12 cellular contexts compared by ENCODE assay signal in the genomic region with DNA sequence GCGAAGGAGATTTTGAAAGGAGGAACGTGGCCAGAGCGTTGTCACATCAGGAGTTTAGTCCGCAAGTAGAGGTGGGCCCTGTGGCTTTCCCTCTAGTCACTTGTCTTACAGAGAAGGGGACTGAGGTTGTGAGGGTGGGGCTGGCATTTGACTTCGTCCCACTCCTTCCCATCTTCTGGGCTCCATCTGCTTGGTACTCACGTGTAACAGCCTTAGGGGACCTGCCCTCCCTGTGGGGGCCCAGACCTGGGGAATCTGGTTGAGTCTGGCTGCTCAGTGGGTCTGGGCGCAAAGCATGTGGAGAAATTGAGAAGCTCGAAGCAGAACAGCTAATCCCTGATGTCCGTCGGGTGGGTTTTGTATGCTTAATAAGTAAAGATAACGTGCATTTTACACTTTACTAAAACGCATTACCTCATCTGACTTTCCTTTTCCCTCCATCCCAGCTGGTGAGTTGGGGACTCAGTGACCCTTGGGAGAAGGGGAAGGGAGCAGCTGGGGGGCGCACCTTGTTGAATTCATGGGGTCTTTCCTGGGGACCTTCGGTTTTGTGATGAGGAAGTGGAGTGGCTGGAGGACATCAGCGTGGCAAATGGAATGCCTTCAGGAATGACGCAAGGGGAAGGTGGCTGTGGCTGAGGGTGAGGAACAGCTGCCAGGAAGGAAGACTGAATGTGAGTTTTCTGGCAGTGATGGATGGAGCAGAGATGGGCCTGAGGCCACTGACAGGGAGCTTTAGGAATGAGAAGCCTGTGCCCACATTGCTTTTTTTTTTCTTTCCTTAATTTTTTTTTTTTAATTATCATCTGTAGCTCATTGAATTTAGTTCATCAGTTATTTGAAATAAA. TPM values are rescaled to one million over a fixed set of nuclear protein-coding genes. Genes with fewer than 3 reads are reported as not detected.
DNase-seq lines count a peak whose midpoint lies in the region; ATAC-seq and TF ChIP-seq lines count a peak whose summit lies in the region.
"Had no signal": no experiment of that assay in that cellular context is flagged by ENCODE, and none has a peak within 500 bp of the region (broad histone marks: within the 10 kb centered on the region; RNA-seq: fewer than 3 reads in every experiment).

No MANE protein-coding gene starts in this region.

- no peak overlapping the region for H3K4me3 ChIP-seq in BLaER1 treated with 17β-estradiol and CSF1 and Interleukin-3, amounts not matched to agents 10 nM and 100 nM
- H3K4me3 ChIP-seq in SJCRH30 (peak overlapping the region; percentile 43), fibroblast of lung (replicated peaks in 1 of 4; ENCODE audit: control extremely low read depth in 1 of 4, insufficient read depth in 1 of 4, low read depth in 3 of 4, low read length in 4 of 4) (no peak overlapping the region), osteoblast (ENCODE audit: insufficient read depth, low read length) (no peak overlapping the region), Karpas-422 (ENCODE audit: low read length) (no peak overlapping the region)
- H3K4me3 ChIP-seq: GM23338 had no signal

- peak; percentile 94 to 97 for DNase-seq in SJCRH30
- DNase-seq in fibroblast of lung (ENCODE audit: low read depth in 2 of 2) = peak; percentile 69 to 84
- DNase-seq in osteoblast (ENCODE audit: insufficient read length, low spot score, missing footprints) = peak; percentile 89
- no peak for DNase-seq in Karpas-422
- no peak for DNase-seq in NCI-H146 treated with DMSO at 0.1 percent for 48 hours (lab: John Stamatoyannopoulos, UW; ENCODE audit: unreplicated experiment)
- no peak for DNase-seq in NCI-H1092 (lab: John Stamatoyannopoulos, UW)
- DNase-seq: activated CD4-positive, alpha-beta T cell treated with anti-CD3 and anti-CD28 coated beads for 4 hours; cerebellar nuclear complex; DND-41 had no signal

- H2AFZ ChIP-seq in fibroblast of lung (ENCODE audit: low read length) = no peak overlapping the region
- no peak overlapping the region for H2AFZ ChIP-seq in osteoblast (ENCODE audit: low read length)
- no peak overlapping the region for H2AFZ ChIP-seq in Karpas-422 (ENCODE audit: low read length)
- H2AFZ ChIP-seq: GM23338 had no signal

- H4K20me1 ChIP-seq in BLaER1 treated with 17β-estradiol and CSF1 and Interleukin-3, amounts not matched to agents 10 nM and 100 nM = peaks cover 20 to 64% (median 46%) of the 10 kb centered on the region in 11 experiments; a peak in 18 of 22 replicates
- H4K20me1 ChIP-seq in fibroblast of lung (ENCODE audit: control insufficient read depth, extremely low read depth, insufficient read depth, low read length) (no peaks in the 10 kb centered on the region), osteoblast (ENCODE audit: insufficient read depth, low read length) (no peaks in the 10 kb centered on the region), Karpas-422 (ENCODE audit: insufficient read depth, low read depth, low read length) (no peaks in the 10 kb centered on the region)

- H3K27ac ChIP-seq in BLaER1 treated with 17β-estradiol and CSF1 and Interleukin-3, amounts not matched to agents 10 nM and 100 nM = peak overlapping the region in 9 of 11 experiments; percentile 4 to 74 (median 57); a peak in 16 of 22 replicates
- H3K27ac ChIP-seq in SJCRH30 (peak overlapping the region; percentile 97), fibroblast of lung (ENCODE audit: insufficient read depth, low read length) (peak overlapping the region; percentile 60), osteoblast (ENCODE audit: low read depth, low read length) (peak overlapping the region; percentile 94), Karpas-422 (ENCODE audit: low read length) (no peak overlapping the region)

- ATAC-seq in HG03175 (IDR thresholded peaks at IDR 0.05; ENCODE audit: unreplicated experiment) = no peak
- ATAC-seq: GM23338 had no signal

- peaks cover 0 to 8% (median 0%) of the 10 kb centered on the region in 11 experiments; a peak in 3 of 22 replicates for H3K36me3 ChIP-seq in BLaER1 treated with 17β-estradiol and CSF1 and Interleukin-3, amounts not matched to agents 10 nM and 100 nM
- H3K36me3 ChIP-seq in SJCRH30 = no peaks in the 10 kb centered on the region
- H3K36me3 ChIP-seq in fibroblast of lung (ENCODE audit: control insufficient read depth, insufficient read depth, low read length) = no peaks in the 10 kb centered on the region
- no peaks in the 10 kb centered on the region for H3K36me3 ChIP-seq in osteoblast (ENCODE audit: insufficient read depth, low read length)
- H3K36me3 ChIP-seq in Karpas-422 (ENCODE audit: insufficient read depth, low read length) = no peaks in the 10 kb centered on the region

- H3K4me2 ChIP-seq in BLaER1 treated with 17β-estradiol and CSF1 and Interleukin-3, amounts not matched to agents 10 nM and 100 nM = peak overlapping the region; percentile 57 to 87 (median 77)
- H3K4me2 ChIP-seq in fibroblast of lung (ENCODE audit: extremely low read depth, insufficient read depth, low read length) = peak overlapping the region; percentile 15
- peak overlapping the region; percentile 14 for H3K4me2 ChIP-seq in osteoblast (ENCODE audit: insufficient read depth, low read length)
- no peak overlapping the region for H3K4me2 ChIP-seq in Karpas-422 (ENCODE audit: low read depth, low read length, poor library complexity, severe bottlenecking)
- H3K4me2 ChIP-seq: GM23338 had no signal

- H3K4me1 ChIP-seq in BLaER1 treated with 17β-estradiol and CSF1 and Interleukin-3, amounts not matched to agents 10 nM and 100 nM = peaks cover 64 to 88% (median 74%) of the 10 kb centered on the region in 10 experiments
- H3K4me1 ChIP-seq in SJCRH30 = peaks cover 51% of the 10 kb centered on the region
- peaks cover 16% of the 10 kb centered on the region for H3K4me1 ChIP-seq in fibroblast of lung (ENCODE audit: control insufficient read depth, extremely low read depth, insufficient read depth, low read length)
- peaks cover 60% of the 10 kb centered on the region for H3K4me1 ChIP-seq in osteoblast (ENCODE audit: insufficient read depth, low read length)
- H3K4me1 ChIP-seq in Karpas-422 (ENCODE audit: low read length) = no peaks in the 10 kb centered on the region

- H3K79me2 ChIP-seq in fibroblast of lung (ENCODE audit: control insufficient read depth, insufficient read depth, low read length) (peaks cover 60% of the 10 kb centered on the region), osteoblast (ENCODE audit: insufficient read depth, low read length) (peaks cover 90% of the 10 kb centered on the region), Karpas-422 (ENCODE audit: low read length) (no peaks in the 10 kb centered on the region)

- peak overlapping the region in 3 of 11 experiments; percentile 31 to 51 (median 34); a peak in 7 of 22 replicates for H3K9ac ChIP-seq in BLaER1 treated with 17β-estradiol and CSF1 and Interleukin-3, amounts not matched to agents 10 nM and 100 nM
- no peak overlapping the region for H3K9ac ChIP-seq in fibroblast of lung (ENCODE audit: insufficient read depth, low read length)
- no peak overlapping the region for H3K9ac ChIP-seq in Karpas-422 (ENCODE audit: low read length)

- H3K9me3 ChIP-seq in BLaER1 treated with 17β-estradiol and CSF1 and Interleukin-3, amounts not matched to agents 10 nM and 100 nM (replicated peaks in 1 of 11) = no peaks in the 10 kb centered on the region
- H3K9me3 ChIP-seq in SJCRH30 (replicated peaks) (no peaks in the 10 kb centered on the region), fibroblast of lung (ENCODE audit: control insufficient read depth, insufficient read depth, low read depth, low read length) (no peaks in the 10 kb centered on the region), osteoblast (ENCODE audit: low read depth, low read length) (no peaks in the 10 kb centered on the region), Karpas-422 (ENCODE audit: low read length) (no peaks in the 10 kb centered on the region)

- H3K9me2 ChIP-seq in Karpas-422 (replicated peaks; ENCODE audit: insufficient read depth, low read length) = no peaks in the 10 kb centered on the region

- no peak for TF ChIP-seq CTCF in fibroblast of lung (conservative IDR thresholded peaks at IDR 0.05 in 1 of 2, IDR thresholded peaks at IDR 0.05 in 1 of 2; ENCODE audit: low read depth in 1 of 2, low read length in 2 of 2)
- no peak for TF ChIP-seq CTCF in osteoblast (IDR thresholded peaks at IDR 0.05; ENCODE audit: extremely low read depth, low read depth, low read length)

- H3K27me3 ChIP-seq in BLaER1 treated with 17β-estradiol and CSF1 and Interleukin-3, amounts not matched to agents 10 nM and 100 nM = no peaks in the 10 kb centered on the region
- H3K27me3 ChIP-seq in SJCRH30 (no peaks in the 10 kb centered on the region), fibroblast of lung (ENCODE audit: control insufficient read depth, insufficient read depth, low read length) (no peaks in the 10 kb centered on the region), osteoblast (ENCODE audit: insufficient read depth, low read length) (no peaks in the 10 kb centered on the region), Karpas-422 (ENCODE audit: low read length) (no peaks in the 10 kb centered on the region)

RNA-seq across cellular contexts. Expression of gene ASAP2, which starts 44.8 kb away (rescaled TPM):
- 27.8 and 32.6 TPM in 2 replicates for total RNA-seq in SJCRH30 (2014; rRNA removed; shearing (Covaris generic))
- total RNA-seq in fibroblast of lung (16.4 and 19.2 TPM in 2 replicates), osteoblast (56.0 and 66.2 TPM in 2 replicates)
- 19.9 and 24.0 TPM in 2 replicates for polyA plus RNA-seq in fibroblast of lung
- polyA plus RNA-seq in fibroblast of lung (2012) = 10.2 and 11.4 TPM in 2 replicates
- 10.2 and 14.3 TPM in 2 replicates for polyA minus RNA-seq in fibroblast of lung (ENCODE audit: low replicate concordance)
- total RNA-seq in Karpas-422 (2014; rRNA removed; shearing (Covaris generic); ENCODE audit: low replicate concordance) = not detected in 2 replicates

Comparison
In these comparisons a context has a peak if more than half of its experiments do, and no peak if none do; other contexts are left out.
1. DNase-seq: peak in SJCRH30 (2 of 2), fibroblast of lung (2 of 2) and osteoblast (single experiment); none in Karpas-422 (single experiment), NCI-H146 treated with DMSO at 0.1 percent for 48 hours (single experiment) and NCI-H1092 (single experiment).
2. RNA of gene ASAP2, which starts 44.8 kb away (total RNA-seq): 56.0 to 66.2 TPM in osteoblast, 27.8 to 32.6 TPM in SJCRH30 and 16.4 to 19.2 TPM in fibroblast of lung; not detected in Karpas-422; every median in the first group is over 10 times any median in the second.